19 cellular contexts compared by ENCODE assay signal in the genomic region with DNA sequence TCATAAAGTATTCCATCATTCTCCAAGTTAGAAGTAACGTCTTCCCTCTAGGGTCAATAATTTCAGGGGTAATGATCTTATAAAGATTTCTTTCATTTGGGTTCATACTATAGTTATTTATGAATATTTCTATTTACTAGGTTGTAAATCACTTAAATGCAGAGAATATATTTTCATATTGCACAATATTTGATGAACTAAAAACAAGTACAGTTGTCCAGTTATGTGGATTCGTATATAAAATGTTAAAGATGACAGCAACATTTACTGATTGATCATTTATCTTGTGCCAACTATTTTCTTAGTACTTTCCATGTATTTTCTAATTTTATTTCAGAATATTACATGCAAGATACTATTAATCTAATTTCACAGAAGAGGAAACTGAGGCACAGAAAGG.
DNase-seq lines count a peak whose midpoint lies in the region; ATAC-seq, FAIRE-seq and TF ChIP-seq lines count a peak whose summit lies in the region.
"Had no signal": no experiment of that assay in that cellular context is flagged by ENCODE, and none has a peak within 500 bp of the region (broad histone marks: within the 10 kb centered on the region; RNA-seq: fewer than 3 reads in every experiment).

No MANE protein-coding gene starts in this region.

- no peak for ATAC-seq in K562
- no peak for ATAC-seq in pancreas
- ATAC-seq: GM12878 had no signal

- no peak for TF ChIP-seq POLR2A in K562 (conservative IDR thresholded peaks at IDR 0.05)

- no peak for TF ChIP-seq RAD21 in K562 (CRISPR knock-in tag; conservative IDR thresholded peaks at IDR 0.05 in 1 of 2, IDR thresholded peaks at IDR 0.05 in 1 of 2)

- intact Hi-C loops in K562 (cut with micrococcal nuclease): no loop called here
- intact Hi-C loops in pancreas (cut with DNase I): no loop called here

- H3K79me2 ChIP-seq in K562 (ENCODE audit: control insufficient read depth, insufficient read depth, low read length): no peaks in the 10 kb centered on the region

- H2AK5ac ChIP-seq in mesenchymal stem cell (ENCODE audit: low read length, severe bottlenecking): no peak overlapping the region

- H3K27ac ChIP-seq in K562 (ENCODE audit: extremely low read depth, low read depth, low read length) (no peak overlapping the region), pancreas (no peak overlapping the region), mesenchymal stem cell (ENCODE audit: low read length, poor library complexity, severe bottlenecking) (no peak overlapping the region)
- H3K27ac ChIP-seq: 22Rv1, GM23248 had no signal

- no peaks in the 10 kb centered on the region for H3K27me3 ChIP-seq in K562 (ENCODE audit: control insufficient read depth in 2 of 2, insufficient read depth in 2 of 2, low read length in 2 of 2)
- H3K27me3 ChIP-seq in pancreas: no peaks in the 10 kb centered on the region
- no peaks in the 10 kb centered on the region for H3K27me3 ChIP-seq in mesenchymal stem cell (ENCODE audit: control insufficient read depth in 1 of 2, insufficient read depth in 1 of 2, low read length in 2 of 2)

- H2AFZ ChIP-seq in K562 (ENCODE audit: low read depth, low read length) (no peak overlapping the region), mesenchymal stem cell (ENCODE audit: low read depth, low read length) (no peak overlapping the region)
- H2AFZ ChIP-seq: GM23248 had no signal

- CTCF ChIA-PET in K562 (lab: Yijun Ruan, JAX; ENCODE audit: low intra/inter-chr PET ratio): no interaction called here

- no peaks in the 10 kb centered on the region for H3K4me1 ChIP-seq in K562 (replicated peaks in 1 of 2; ENCODE audit: control insufficient read depth in 2 of 2, insufficient read depth in 2 of 2, low read length in 2 of 2)
- no peaks in the 10 kb centered on the region for H3K4me1 ChIP-seq in pancreas
- H3K4me1 ChIP-seq in mesenchymal stem cell (ENCODE audit: control insufficient read depth, insufficient read depth, low read depth, low read length): no peaks in the 10 kb centered on the region

- no peaks in the 10 kb centered on the region for H4K20me1 ChIP-seq in K562 (replicated peaks; ENCODE audit: control insufficient read depth, insufficient read depth, low read length)

- no peaks in the 10 kb centered on the region for H3K9me3 ChIP-seq in K562 (replicated peaks; ENCODE audit: control insufficient read depth, insufficient read depth, low read depth, low read length)
- H3K9me3 ChIP-seq in pancreas: peaks cover 0 to 3% (median 0%) of the 10 kb centered on the region in 4 donors
- no peaks in the 10 kb centered on the region for H3K9me3 ChIP-seq in mesenchymal stem cell (ENCODE audit: control insufficient read depth, low read length)
- H3K9me3 ChIP-seq: Caco-2 had no signal

- no peak overlapping the region for H2BK15ac ChIP-seq in mesenchymal stem cell (ENCODE audit: low read depth, poor library complexity, severe bottlenecking)

- no peak overlapping the region for H3K18ac ChIP-seq in mesenchymal stem cell (ENCODE audit: low read depth in 1 of 2, low read length in 2 of 2)

- no peak overlapping the region for H3K14ac ChIP-seq in mesenchymal stem cell (ENCODE audit: low read length in 2 of 2)

- H3K36me3 ChIP-seq in K562 (ENCODE audit: control insufficient read depth, insufficient read depth, low read length) (peaks cover 3% of the 10 kb centered on the region; the same call in 1 of the 3 replicates), pancreas (no peaks in the 10 kb centered on the region), mesenchymal stem cell (ENCODE audit: control insufficient read depth in 1 of 2, insufficient read depth in 2 of 2, low read depth in 1 of 2, low read length in 2 of 2) (peaks cover 0 to 36% of the 10 kb centered on the region in 2 experiments)

- H3K9ac ChIP-seq in K562 (ENCODE audit: insufficient read depth in 1 of 2, low read depth in 2 of 2, low read length in 2 of 2) (no peak overlapping the region), mesenchymal stem cell (ENCODE audit: low read length) (no peak overlapping the region)
- H3K9ac ChIP-seq: GM23248 had no signal

- no peak overlapping the region for H2BK5ac ChIP-seq in mesenchymal stem cell (ENCODE audit: low read depth, low read length, poor library complexity, severe bottlenecking)

- no peak for TF ChIP-seq EP300 in K562 (IDR thresholded peaks at IDR 0.05; ENCODE audit: low read length)

- no peak overlapping the region for H4K91ac ChIP-seq in mesenchymal stem cell (ENCODE audit: low read length)

- no peak overlapping the region for H3K4ac ChIP-seq in mesenchymal stem cell (ENCODE audit: low read depth in 1 of 2, low read length in 2 of 2)

- in situ Hi-C loops in K562 (cut with MboI) (no loop called here), KBM-7 (cut with MboI; ENCODE audit: low pct_unique_long_range_greater_than_20kb, low sequenced_read_pairs) (no loop called here)

- no peak overlapping the region for H2BK12ac ChIP-seq in mesenchymal stem cell (ENCODE audit: low read length in 2 of 2)

- DNase-seq in D721Med (ENCODE audit: insufficient read length, low spot score) (no peak), K562 (ENCODE audit: extremely low read depth in 1 of 4, low spot score in 3 of 4) (no peak), pancreas (no peak), NCI-H1694 treated with DMSO at 0.1 percent for 48 hours (lab: John Stamatoyannopoulos, UW) (no peak), KBM-7 (no peak), mesenchymal stem cell (no peak)
- DNase-seq: C1 segment of cervical spinal cord; Caco-2; CD4-positive, alpha-beta memory T cell; DMS 273 treated with DMSO at 0.1 percent for 48 hours; DMS79; EL; GDM1; GM23248; H7; HCEC 1CT had no signal

- H3K4me3 ChIP-seq in K562 (no peak overlapping the region), pancreas (no peak overlapping the region), mesenchymal stem cell (ENCODE audit: insufficient read depth in 1 of 2, low read depth in 1 of 2, low read length in 2 of 2) (no peak overlapping the region)
- H3K4me3 ChIP-seq: GM12878, GM23248 had no signal

- no peak overlapping the region for H3K23ac ChIP-seq in mesenchymal stem cell (ENCODE audit: low read length in 2 of 2)

- no TSS peak for BruUV-seq in K562 (replicated peaks; lab: Mats Ljungman, UMichigan)

- WGBS in K562 (ENCODE audit: insufficient coverage, low coverage, missing lambda C conversion rate): 86% methylated on average over 2 of the region's 2 CpGs
- WGBS in pancreas, 2 donors: 94 to 100% methylated on average over 2 of the region's 2 CpGs
- WGBS in mesenchymal stem cell: no CpG with 5 or more reads among the region's 2 CpGs

- no peak overlapping the region for H4K8ac ChIP-seq in mesenchymal stem cell (ENCODE audit: low read length)

- H3K4me2 ChIP-seq in K562 (ENCODE audit: insufficient read depth, low read length) (no peak overlapping the region), mesenchymal stem cell (ENCODE audit: low read length, poor library complexity, severe bottlenecking) (no peak overlapping the region)

- no peak overlapping the region for H2BK120ac ChIP-seq in mesenchymal stem cell (ENCODE audit: low read depth, low read length)

- H3K9me1 ChIP-seq in K562 (ENCODE audit: control insufficient read depth, insufficient read depth, low read length): no peaks in the 10 kb centered on the region

- peaks cover 1% of the 10 kb centered on the region for H3K79me1 ChIP-seq in mesenchymal stem cell (replicated peaks; ENCODE audit: low read length, poor library complexity, severe bottlenecking)

- POLR2A ChIA-PET in K562 (lab: Yijun Ruan, JAX): interaction anchor here (0.8 kb wide), 1 partner anchor 87 kb away, joined by 3 read pairs; no protein-coding TSS in a partner anchor

- FAIRE-seq in A204.1 (lab: Jason Lieb, UNC): peak; percentile 32
- peak; percentile 88 for FAIRE-seq in D721Med (lab: Jason Lieb, UNC)
- FAIRE-seq in K562 (lab: Jason Lieb, UNC): no peak
- FAIRE-seq in pancreas (lab: Jason Lieb, UNC): peak; percentile 17
- FAIRE-seq: GM12878 had no signal

- TF ChIP-seq CTCF in D721Med (IDR thresholded peaks at IDR 0.05; ENCODE audit: insufficient read depth, missing control alignments): no peak
- no peak for TF ChIP-seq CTCF in K562 (IDR thresholded peaks at IDR 0.05 in 2 of 3, conservative IDR thresholded peaks at IDR 0.05 in 1 of 3; ENCODE audit: insufficient read depth in 2 of 3, low read depth in 1 of 3, low read length in 3 of 3)
- TF ChIP-seq CTCF in pancreas (IDR thresholded peaks at IDR 0.05): no peak

TF ChIP-seq in K562, 482 proteins besides CTCF, POLR2A, EP300 and RAD21 (continues in another document):
- TF ChIP-seq ZFPM2 (CRISPR knock-in tag; IDR thresholded peaks at IDR 0.05) (no peak), PHF8 (IDR thresholded peaks at IDR 0.05; ENCODE audit: borderline replicate concordance, low read length) (no peak), ZNF354B (CRISPR knock-in tag; IDR thresholded peaks at IDR 0.05) (no peak), ZNF347 (CRISPR knock-in tag; IDR thresholded peaks at IDR 0.05; ENCODE audit: low read depth) (no peak), GATAD2B (IDR thresholded peaks at IDR 0.05; ENCODE audit: borderline replicate concordance) (no peak), NFIC (IDR thresholded peaks at IDR 0.05) (no peak), CEBPB (tag; IDR thresholded peaks at IDR 0.05) (peak; percentile 64; the same call in 1 of the 2 replicates), FUS (optimal IDR thresholded peaks at IDR 0.05; ENCODE audit: low read depth, low read length) (no peak), CEBPG (CRISPR knock-in tag; IDR thresholded peaks at IDR 0.05) (no peak), CEBPG (tag; conservative IDR thresholded peaks at IDR 0.05 in 1 of 2, IDR thresholded peaks at IDR 0.05 in 1 of 2) (peak in 1 of 2 experiments; percentile 77; a peak in 2 of 4 replicates), ZNF644 (tag; IDR thresholded peaks at IDR 0.05; ENCODE audit: low read depth) (no peak), HMGXB4 (CRISPR knock-in tag; IDR thresholded peaks at IDR 0.05) (no peak), TARDBP (IDR thresholded peaks at IDR 0.05) (no peak)
